Comparison of ENCODE assay signal across 9 cellular contexts in genomic region chr22:21569459-21570161, GRCh38. TPM values are rescaled to one million over a fixed set of nuclear protein-coding genes. Genes with fewer than 3 reads are reported as not detected.
DNase-seq lines count a peak whose midpoint lies in the region; ATAC-seq and TF ChIP-seq lines count a peak whose summit lies in the region.
"Had no signal": no experiment of that assay in that cellular context is flagged by ENCODE, and none has a peak within 500 bp of the region (broad histone marks: within the 10 kb centered on the region; RNA-seq: fewer than 3 reads in every experiment).

No MANE protein-coding gene starts in this region.

- no peak overlapping the region for H3K27ac ChIP-seq in skeletal muscle tissue (ENCODE audit: low read depth, low read length)

- peaks cover 27% of the 10 kb centered on the region for H3K36me3 Mint-ChIP-seq in activated CD4-positive, alpha-beta T cell treated with anti-CD3 and anti-CD28 coated beads for 36 hours (ENCODE audit: low read depth)
- H3K36me3 Mint-ChIP-seq in endothelial cell (ENCODE audit: low read depth, unreplicated experiment) = peaks cover 12% of the 10 kb centered on the region

- H3K4me3 ChIP-seq in skeletal muscle tissue (ENCODE audit: low read length in 3 of 3) = peak overlapping the region; percentile 4 to 88 (median 5)

- H3K9me3 ChIP-seq in skeletal muscle tissue (ENCODE audit: control insufficient read depth in 3 of 3, low read length in 3 of 3) = no peaks in the 10 kb centered on the region

- DNase-seq in activated CD4-positive, alpha-beta T cell treated with anti-CD3 and anti-CD28 coated beads for 36 hours = no peak
- DNase-seq in activated CD4-positive, alpha-beta T cell treated with anti-CD3 and anti-CD28 coated beads for 4 hours = no peak
- DNase-seq in OCI-M1 (lab: John Stamatoyannopoulos, UW) = peak; percentile 71
- no peak for DNase-seq in endothelial cell (ENCODE audit: low spot score)
- no peak for DNase-seq in NCI-H187 (lab: John Stamatoyannopoulos, UW)
- no peak for DNase-seq in NCI-H446 treated with DMSO at 0.1 percent for 48 hours (lab: John Stamatoyannopoulos, UW)

- peak overlapping the region; percentile 6 to 85 (median 63) for H3K9ac ChIP-seq in skeletal muscle tissue (ENCODE audit: low read depth in 1 of 3, low read length in 3 of 3)

- peaks cover 43 to 52% (median 49%) of the 10 kb centered on the region in 3 donors for H3K4me1 ChIP-seq in skeletal muscle tissue (ENCODE audit: control insufficient read depth in 3 of 3, insufficient read depth in 3 of 3, low read length in 3 of 3)

- peak overlapping the region; percentile 79 for H3K27ac Mint-ChIP-seq in activated CD4-positive, alpha-beta T cell treated with anti-CD3 and anti-CD28 coated beads for 36 hours
- H3K27ac Mint-ChIP-seq in endothelial cell (ENCODE audit: unreplicated experiment) = peak overlapping the region; percentile 82

- POLR2A ChIA-PET in activated CD4-positive, alpha-beta T cell treated with anti-CD3 and anti-CD28 coated beads for 36 hours (lab: Charles Lee) = interaction anchor here (0.6 kb wide), 1 partner anchor 76 kb away, joined by 3 read pairs; no protein-coding TSS in a partner anchor

- no peaks in the 10 kb centered on the region for H3K9me3 Mint-ChIP-seq in activated CD4-positive, alpha-beta T cell treated with anti-CD3 and anti-CD28 coated beads for 36 hours (ENCODE audit: low read depth)
- no peaks in the 10 kb centered on the region for H3K9me3 Mint-ChIP-seq in endothelial cell (ENCODE audit: unreplicated experiment)

- H3K4me3 Mint-ChIP-seq in activated CD4-positive, alpha-beta T cell treated with anti-CD3 and anti-CD28 coated beads for 36 hours = peak overlapping the region; percentile 92
- peak overlapping the region; percentile 85 for H3K4me3 Mint-ChIP-seq in endothelial cell (ENCODE audit: unreplicated experiment)

- TF ChIP-seq CTCF in endothelial cell (IDR thresholded peaks at IDR 0.05; ENCODE audit: unreplicated experiment) = no peak

- CTCF ChIA-PET in activated CD4-positive, alpha-beta T cell treated with anti-CD3 and anti-CD28 coated beads for 36 hours (lab: Charles Lee) = interaction anchor here (0.7 to 2.1 kb wide), 2 partner anchors 18 to 22 kb away, joined by 3 to 7 read pairs; no protein-coding TSS in a partner anchor

- no peaks in the 10 kb centered on the region for H3K27me3 ChIP-seq in skeletal muscle tissue (ENCODE audit: control insufficient read depth in 3 of 3, insufficient read depth in 3 of 3, low read length in 3 of 3)

- intact Hi-C loops in activated CD4-positive, alpha-beta T cell treated with anti-CD3 and anti-CD28 coated beads for 36 hours (cut with DNase I, micrococcal nuclease) = no loop called here

- ATAC-seq in activated CD4-positive, alpha-beta T cell treated with anti-CD3 and anti-CD28 coated beads for 36 hours = no peak
- ATAC-seq in HG03196 (IDR thresholded peaks at IDR 0.05; ENCODE audit: unreplicated experiment) = no peak

- H3K27me3 Mint-ChIP-seq in activated CD4-positive, alpha-beta T cell treated with anti-CD3 and anti-CD28 coated beads for 36 hours = no peaks in the 10 kb centered on the region
- H3K27me3 Mint-ChIP-seq in endothelial cell (ENCODE audit: unreplicated experiment) = no peaks in the 10 kb centered on the region

- H3K4me1 Mint-ChIP-seq in activated CD4-positive, alpha-beta T cell treated with anti-CD3 and anti-CD28 coated beads for 36 hours = peaks cover 56% of the 10 kb centered on the region
- H3K4me1 Mint-ChIP-seq in endothelial cell (ENCODE audit: unreplicated experiment) = peaks cover 35% of the 10 kb centered on the region

- H3K36me3 ChIP-seq in skeletal muscle tissue (ENCODE audit: control insufficient read depth in 3 of 3, insufficient read depth in 3 of 3, low read length in 3 of 3) = no peaks in the 10 kb centered on the region

RNA-seq across cellular contexts. Expression of gene UBE2L3, which starts 2.1 kb away (rescaled TPM):
- 10 to 100 TPM; 57.3 to 75.5 TPM for total RNA-seq in activated CD4-positive, alpha-beta T cell treated with anti-CD3 and anti-CD28 coated beads for 36 hours
- total RNA-seq in endothelial cell (ENCODE audit: unreplicated experiment) (62.2 TPM), skeletal muscle tissue (21.9 TPM)

RNA-seq across cellular contexts. Expression of gene RIMBP3C, which starts 18.3 kb away (rescaled TPM):
- total RNA-seq in activated CD4-positive, alpha-beta T cell treated with anti-CD3 and anti-CD28 coated beads for 36 hours = under 1 TPM; 0.18 to 0.33 TPM
- total RNA-seq in endothelial cell (ENCODE audit: unreplicated experiment) (0.18 TPM), skeletal muscle tissue (not detected)
- total RNA-seq: RPMI7951 had no signal
